Comparison of ENCODE assay signal across 8 cellular contexts in the genomic region with DNA sequence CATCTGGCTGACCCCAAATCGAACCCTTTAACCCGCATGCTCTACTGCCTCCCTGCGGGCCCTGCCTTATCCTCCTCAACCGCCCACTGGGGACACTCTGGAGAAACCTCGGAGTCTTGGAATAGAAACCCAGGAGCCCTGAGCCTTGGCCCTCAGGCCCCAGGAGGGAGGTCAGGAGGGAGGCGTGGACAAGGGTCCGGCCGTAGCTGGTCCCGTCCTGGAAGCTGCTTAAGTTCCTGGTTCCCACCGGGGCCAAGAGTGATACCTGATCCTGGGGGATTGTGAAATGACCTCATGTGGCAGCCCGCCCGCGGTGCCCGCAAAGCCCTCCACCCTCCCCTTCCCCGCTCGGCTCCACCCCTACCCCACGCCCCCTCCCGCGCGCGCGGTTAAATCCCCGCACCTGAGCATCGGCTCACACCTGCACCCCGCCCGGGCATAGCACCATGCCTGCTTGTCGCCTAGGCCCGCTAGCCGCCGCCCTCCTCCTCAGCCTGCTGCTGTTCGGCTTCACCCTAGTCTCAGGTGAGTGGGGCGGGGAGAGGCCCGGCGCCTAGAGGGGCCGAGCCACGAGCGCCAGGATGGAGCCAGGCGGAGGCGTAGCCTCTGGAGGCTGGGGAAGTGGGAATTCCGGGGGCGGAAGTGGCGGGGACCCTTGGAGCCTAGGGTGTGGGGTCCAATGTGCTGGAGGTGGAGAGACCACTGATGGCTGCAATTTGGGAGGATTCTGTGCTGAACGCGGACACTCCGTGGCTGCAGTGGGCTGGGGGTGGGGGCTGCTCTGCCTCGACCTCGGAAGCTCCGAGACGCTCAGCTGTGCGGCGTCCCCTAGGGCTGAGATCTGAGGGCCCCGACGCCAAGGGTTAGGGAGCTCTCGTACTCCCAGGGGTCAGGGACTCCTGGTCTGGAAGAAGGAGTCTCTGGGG. TPM values are rescaled to one million over a fixed set of nuclear protein-coding genes. Genes with fewer than 3 reads are reported as not detected.
DNase-seq lines count a peak whose midpoint lies in the region; ATAC-seq and TF ChIP-seq lines count a peak whose summit lies in the region.

WFDC2 (plus strand) TSS at position 418 of the 926 bp plus-strand sequence; CDS start at position 447, 29 bp downstream.

- peak within 1 kb of the TSS; percentile 53 for H3K4me3 Mint-ChIP-seq in central memory CD8-positive, alpha-beta T cell
- peak within 1 kb of the TSS; percentile 60 for H3K4me3 Mint-ChIP-seq in memory B cell

- peak within 1 kb of the TSS; percentile 78 to 85 (median 82) for H3K27ac ChIP-seq in transverse colon

- no peaks in the 10 kb centered on the region for H3K36me3 Mint-ChIP-seq in central memory CD8-positive, alpha-beta T cell (ENCODE audit: insufficient read depth)
- H3K36me3 Mint-ChIP-seq in memory B cell, result no peaks in the 10 kb centered on the region

- no peaks in the 10 kb centered on the region for H3K36me3 ChIP-seq in transverse colon

- peak within 1 kb of the TSS; percentile 27 to 52 (median 45) for H3K4me3 ChIP-seq in transverse colon

- peak in 1 of 5 experiments; percentile 23 for TF ChIP-seq CTCF in transverse colon (IDR thresholded peaks at IDR 0.05)

- H3K27me3 ChIP-seq in transverse colon, result peaks cover 18% of the 10 kb centered on the region

- intact Hi-C loops in transverse colon (cut with DNase I; ENCODE audit: low total_unique reads), result no loop called here

- no peak within 1 kb of the TSS for H3K27ac Mint-ChIP-seq in central memory CD8-positive, alpha-beta T cell (ENCODE audit: low read depth)
- H3K27ac Mint-ChIP-seq in memory B cell, result no peak within 1 kb of the TSS

- H3K4me1 Mint-ChIP-seq in central memory CD8-positive, alpha-beta T cell, result no peaks in the 10 kb centered on the region
- H3K4me1 Mint-ChIP-seq in memory B cell, result peaks cover 10% of the 10 kb centered on the region

- no peaks in the 10 kb centered on the region for H3K9me3 ChIP-seq in transverse colon

- ATAC-seq in central memory CD8-positive, alpha-beta T cell (replicated peaks; ENCODE audit: extremely low read depth, poor library complexity, severe bottlenecking), result no peak
- ATAC-seq in memory B cell (ENCODE audit: low read depth), result peak; percentile 41

- H3K9me3 Mint-ChIP-seq in central memory CD8-positive, alpha-beta T cell, result no peaks in the 10 kb centered on the region
- no peaks in the 10 kb centered on the region for H3K9me3 Mint-ChIP-seq in memory B cell

- in situ Hi-C loops in transverse colon (cut with MboI; ENCODE audit: low pct_ligation_motif_present in 1 of 4, low pct_unique_long_range_greater_than_20kb in 1 of 4, low sequenced_read_pairs in 3 of 4), result loop anchor here in 1 of 4 donors (25.0 kb wide), 1 partner anchor 293 kb away; no protein-coding TSS in a partner anchor

- DNase-seq in ELF-1 (ENCODE audit: low read depth, low spot score), result peak; percentile 47
- peak; percentile 74 for DNase-seq in NCI-H1105 (lab: John Stamatoyannopoulos, UW)
- DNase-seq in central memory CD8-positive, alpha-beta T cell (ENCODE audit: low spot score in 2 of 2), result no peak
- DNase-seq in memory B cell (ENCODE audit: low spot score in 2 of 2), result no peak
- peak; percentile 38 for DNase-seq in transverse colon
- DNase-seq in stimulated activated CD8-positive, alpha-beta memory T cell treated with anti-CD3 and anti-CD28 coated beads, Interleukin-4, amount 100 ng/mL, for 48 hours, result no peak
- DNase-seq in NOMO-1 (lab: John Stamatoyannopoulos, UW; ENCODE audit: unreplicated experiment in 2 of 2), result no peak
- DNase-seq in T1000 (lab: John Stamatoyannopoulos, UW), result no peak

- 11% methylated on average over 42 of the region's 54 CpGs; no CpG with 5 or more reads in 1 of the 2 donors for WGBS in transverse colon (ENCODE audit: low coverage in 1 of 2), 2 donors

- peaks cover 27% of the 10 kb centered on the region for H3K27me3 Mint-ChIP-seq in central memory CD8-positive, alpha-beta T cell
- peaks cover 25% of the 10 kb centered on the region for H3K27me3 Mint-ChIP-seq in memory B cell

- TF ChIP-seq EP300 in transverse colon (IDR thresholded peaks at IDR 0.05; ENCODE audit: low read depth), result no peak

- H3K4me1 ChIP-seq in transverse colon, result peaks cover 19 to 45% (median 38%) of the 10 kb centered on the region in 4 donors

- TF ChIP-seq POLR2A in transverse colon (IDR thresholded peaks at IDR 0.05), result no peak

RNA-seq across cellular contexts. Expression of gene WFDC2, which starts in this region (rescaled TPM):
- total RNA-seq in transverse colon, result 100 to 1,000 TPM in 1 of 4 donors, 10 to 100 TPM in 3; 11.0 to 325 (median 38.8) TPM

Comparison
In these comparisons a context has a peak if more than half of its experiments do, and no peak if none do; other contexts are left out.
1. DNase-seq: peak in ELF-1 (single experiment), NCI-H1105 (single experiment) and transverse colon (single experiment); none in central memory CD8-positive, alpha-beta T cell (0 of 2), memory B cell (0 of 2), stimulated activated CD8-positive, alpha-beta memory T cell treated with anti-CD3 and anti-CD28 coated beads, Interleukin-4, amount 100 ng/mL, for 48 hours (single experiment), NOMO-1 (0 of 2) and T1000 (single experiment).